ENCODE assay signal across 12 cellular contexts in genomic region chr14:85416771-85417170, GRCh38.
DNase-seq lines count a peak whose midpoint lies in the region; ATAC-seq and TF ChIP-seq lines count a peak whose summit lies in the region.
"Had no signal": no experiment of that assay in that cellular context is flagged by ENCODE, and none has a peak within 500 bp of the region (broad histone marks: within the 10 kb centered on the region; RNA-seq: fewer than 3 reads in every experiment).

No MANE protein-coding gene starts in this region.

- H2AFZ ChIP-seq in DND-41 (ENCODE audit: low read depth, low read length) (no peak overlapping the region), neural progenitor cell (replicated peaks) (peak overlapping the region; percentile 23)

- no peak for DNase-seq in DND-41
- peak; percentile 89 for DNase-seq in MV-4-11 (lab: John Stamatoyannopoulos, UW)
- DNase-seq in chondrocyte (ENCODE audit: low spot score): no peak
- no peak for DNase-seq in neural progenitor cell (ENCODE audit: low spot score)
- no peak for DNase-seq in activated CD4-positive, alpha-beta T cell treated with anti-CD3 and anti-CD28 coated beads, Interleukin-2, amount 10 ng/mL, durations not matched to agents 24 days and 14 days
- DNase-seq in esophagus squamous epithelium (lab: John Stamatoyannopoulos, UW): no peak
- DNase-seq: activated naive CD4-positive, alpha-beta T cell; erythroblast; upper lobe of left lung had no signal

- peaks cover 49% of the 10 kb centered on the region for H3K4me1 Mint-ChIP-seq in chondrocyte (ENCODE audit: low read depth)
- H3K4me1 Mint-ChIP-seq in neural progenitor cell: no peaks in the 10 kb centered on the region
- no peaks in the 10 kb centered on the region for H3K4me1 Mint-ChIP-seq in activated CD4-positive, alpha-beta T cell treated with anti-CD3 and anti-CD28 coated beads, Interleukin-2, amount 10 ng/mL, durations not matched to agents 24 days and 14 days

- H3K4me2 ChIP-seq in DND-41 (ENCODE audit: insufficient read depth, low read length): no peak overlapping the region
- no peak overlapping the region for H3K4me2 ChIP-seq in neural progenitor cell

- H3K79me2 ChIP-seq in DND-41 (ENCODE audit: insufficient read depth, low read length) (no peaks in the 10 kb centered on the region), neural progenitor cell (ENCODE audit: low read depth) (no peaks in the 10 kb centered on the region)

- no peak overlapping the region for H3K9ac ChIP-seq in DND-41 (ENCODE audit: low read depth, low read length)
- H3K9ac ChIP-seq in neural progenitor cell: no peak overlapping the region

- no peaks in the 10 kb centered on the region for H3K27me3 Mint-ChIP-seq in chondrocyte (ENCODE audit: low read depth)
- no peaks in the 10 kb centered on the region for H3K27me3 Mint-ChIP-seq in neural progenitor cell (ENCODE audit: insufficient read depth, low read depth)
- H3K27me3 Mint-ChIP-seq in activated CD4-positive, alpha-beta T cell treated with anti-CD3 and anti-CD28 coated beads, Interleukin-2, amount 10 ng/mL, durations not matched to agents 24 days and 14 days: no peaks in the 10 kb centered on the region

- no peaks in the 10 kb centered on the region for H3K36me3 ChIP-seq in DND-41 (ENCODE audit: insufficient read depth, low read length)
- no peaks in the 10 kb centered on the region for H3K36me3 ChIP-seq in neural progenitor cell
- no peaks in the 10 kb centered on the region for H3K36me3 ChIP-seq in esophagus squamous epithelium
- H3K36me3 ChIP-seq: upper lobe of left lung had no signal

- H3K4me3 ChIP-seq in DND-41 (ENCODE audit: low read depth in 1 of 2, low read length in 2 of 2): no peak overlapping the region
- H3K4me3 ChIP-seq in neural progenitor cell: no peak overlapping the region
- H3K4me3 ChIP-seq in esophagus squamous epithelium: no peak overlapping the region
- H3K4me3 ChIP-seq: upper lobe of left lung had no signal

- H3K4me3 Mint-ChIP-seq in chondrocyte (ENCODE audit: unreplicated experiment) (no peak overlapping the region), neural progenitor cell (no peak overlapping the region)
- no peak overlapping the region for H3K4me3 Mint-ChIP-seq in activated CD4-positive, alpha-beta T cell treated with anti-CD3 and anti-CD28 coated beads, Interleukin-2, amount 10 ng/mL, durations not matched to agents 24 days and 14 days

- WGBS in esophagus squamous epithelium, 2 donors: 10 to 15% methylated on average over 2 of the region's 2 CpGs

- intact Hi-C loops in activated CD4-positive, alpha-beta T cell treated with anti-CD3 and anti-CD28 coated beads, Interleukin-2, amount 10 ng/mL, durations not matched to agents 24 days and 14 days (cut with micrococcal nuclease): no loop called here
- intact Hi-C loops in esophagus squamous epithelium (cut with DNase I): no loop called here

- TF ChIP-seq CTCF in DND-41 (IDR thresholded peaks at IDR 0.05; ENCODE audit: borderline replicate concordance, extremely low read depth, low read length, poor library complexity, severe bottlenecking) (no peak), chondrocyte (IDR thresholded peaks at IDR 0.05) (no peak), neural progenitor cell (IDR thresholded peaks at IDR 0.05) (no peak), esophagus squamous epithelium (IDR thresholded peaks at IDR 0.05) (no peak)

- H3K9me3 Mint-ChIP-seq in chondrocyte (ENCODE audit: low read depth) (peaks cover 3% of the 10 kb centered on the region), neural progenitor cell (no peaks in the 10 kb centered on the region)
- H3K9me3 Mint-ChIP-seq in activated CD4-positive, alpha-beta T cell treated with anti-CD3 and anti-CD28 coated beads, Interleukin-2, amount 10 ng/mL, durations not matched to agents 24 days and 14 days: no peaks in the 10 kb centered on the region

- H3F3A ChIP-seq in neural progenitor cell (ENCODE audit: low read depth): no peaks in the 10 kb centered on the region

- no peaks in the 10 kb centered on the region for H3K9me3 ChIP-seq in DND-41 (ENCODE audit: insufficient read depth, low read length, severe bottlenecking)
- H3K9me3 ChIP-seq in neural progenitor cell (ENCODE audit: low read depth): no peaks in the 10 kb centered on the region
- H3K9me3 ChIP-seq in esophagus squamous epithelium: no peaks in the 10 kb centered on the region
- H3K9me3 ChIP-seq: upper lobe of left lung had no signal

- no peaks in the 10 kb centered on the region for H3K4me1 ChIP-seq in DND-41 (ENCODE audit: insufficient read depth, low read length)
- H3K4me1 ChIP-seq in neural progenitor cell: no peaks in the 10 kb centered on the region
- H3K4me1 ChIP-seq in esophagus squamous epithelium: peaks cover 5 to 33% (median 5%) of the 10 kb centered on the region in 3 donors

- peak; percentile 45; the same call in 1 of the 3 replicates for ATAC-seq in DND-41 (ENCODE audit: insufficient read depth, low read depth)
- ATAC-seq in GM21723 (IDR thresholded peaks at IDR 0.05; ENCODE audit: unreplicated experiment): no peak
- ATAC-seq in GM21447 (IDR thresholded peaks at IDR 0.05; ENCODE audit: unreplicated experiment): no peak

- H3K27ac Mint-ChIP-seq in chondrocyte (ENCODE audit: unreplicated experiment): peak overlapping the region; percentile 81
- no peak overlapping the region for H3K27ac Mint-ChIP-seq in neural progenitor cell
- no peak overlapping the region for H3K27ac Mint-ChIP-seq in activated CD4-positive, alpha-beta T cell treated with anti-CD3 and anti-CD28 coated beads, Interleukin-2, amount 10 ng/mL, durations not matched to agents 24 days and 14 days

- H3K27ac ChIP-seq in DND-41 (ENCODE audit: low read length): no peak overlapping the region
- no peak overlapping the region for H3K27ac ChIP-seq in neural progenitor cell
- H3K27ac ChIP-seq in esophagus squamous epithelium: peak overlapping the region in 2 of 4 donors; percentile 37 to 38
- H3K27ac ChIP-seq: upper lobe of left lung, VCaP had no signal

- H3K27me3 ChIP-seq in DND-41 (ENCODE audit: insufficient read depth, low read length, poor library complexity) (no peaks in the 10 kb centered on the region), neural progenitor cell (no peaks in the 10 kb centered on the region), esophagus squamous epithelium (no peaks in the 10 kb centered on the region)
- H3K27me3 ChIP-seq: upper lobe of left lung had no signal

- no peak for TF ChIP-seq POLR2A in esophagus squamous epithelium (IDR thresholded peaks at IDR 0.05)

- H4K20me1 ChIP-seq in DND-41 (ENCODE audit: insufficient read depth, low read length) (no peaks in the 10 kb centered on the region), neural progenitor cell (ENCODE audit: low read depth) (no peaks in the 10 kb centered on the region)

- H3K36me3 Mint-ChIP-seq in chondrocyte (ENCODE audit: low read depth) (no peaks in the 10 kb centered on the region), neural progenitor cell (no peaks in the 10 kb centered on the region)
- no peaks in the 10 kb centered on the region for H3K36me3 Mint-ChIP-seq in activated CD4-positive, alpha-beta T cell treated with anti-CD3 and anti-CD28 coated beads, Interleukin-2, amount 10 ng/mL, durations not matched to agents 24 days and 14 days (ENCODE audit: low read depth)
